ENCODE assay signal across 8 cellular contexts in genomic region chr14:77040995-77041744, GRCh38. TPM values are rescaled to one million over a fixed set of nuclear protein-coding genes. Genes with fewer than 3 reads are reported as not detected.
A peak's percentile ranks its signal among the peaks of the same experiment; 100 is the strongest.
DNase-seq lines count a peak whose midpoint lies in the region; TF ChIP-seq lines count a peak whose summit lies in the region.

No MANE protein-coding gene starts in this region.

- peak overlapping the region; percentile 97 for H3K27ac ChIP-seq in RWPE1
- H3K27ac ChIP-seq in dorsolateral prefrontal cortex = peak overlapping the region; percentile 82 to 100 (median 98)

- H3K36me3 ChIP-seq in neuron (ENCODE audit: insufficient read depth, low read length) = no peaks in the 10 kb centered on the region

- H3K27me3 ChIP-seq in dorsolateral prefrontal cortex (no peaks in the 10 kb centered on the region), neuron (ENCODE audit: insufficient read depth, low read length) (no peaks in the 10 kb centered on the region)

- no peaks in the 10 kb centered on the region for H3K9me3 ChIP-seq in neuron (ENCODE audit: low read length)

- POLR2A ChIA-PET in RWPE1 (lab: Yijun Ruan, JAX; ENCODE audit: low non-redundant PET) = no interaction called here

- TF ChIP-seq CTCF in RWPE1 (conservative IDR thresholded peaks at IDR 0.05; ENCODE audit: low read depth) = no peak
- TF ChIP-seq CTCF in dorsolateral prefrontal cortex (IDR thresholded peaks at IDR 0.05 in 54 of 56, conservative IDR thresholded peaks at IDR 0.05 in 2 of 56; ENCODE audit: low read depth in 1 of 56, partially characterized antibody in 56 of 56) = no peak

- CTCF ChIA-PET in RWPE1 (lab: Yijun Ruan, JAX) = interaction anchor here (0.6 to 1.9 kb wide), 3 partner anchors 8 to 128 kb away, joined by 3 to 11 read pairs (median 4); no protein-coding TSS in a partner anchor

- H3K4me1 ChIP-seq in neuron (ENCODE audit: insufficient read depth, low read length) = peaks cover 91% of the 10 kb centered on the region

- H3K4me3 ChIP-seq in dorsolateral prefrontal cortex = peak overlapping the region in 43 of 59 donors; percentile 20 to 63 (median 46)
- H3K4me3 ChIP-seq in neuron (ENCODE audit: low read length) = peak overlapping the region; percentile 29

- H2AFZ ChIP-seq in neuron (ENCODE audit: low read depth, low read length) = peak overlapping the region; percentile 1

- intact Hi-C loops in dorsolateral prefrontal cortex (cut with DNase I) = loop anchor here (1.0 to 5.0 kb wide), 3 partner anchors 13 to 123 kb away; partner anchors contain the start of gene IRF2BPL (in 2 of the 2)

- peak; percentile 70 for DNase-seq in NCI-H1436 (lab: John Stamatoyannopoulos, UW)
- DNase-seq in NCI-H1436 treated with DMSO at 0.1 percent for 48 hours (lab: John Stamatoyannopoulos, UW) = no peak
- DNase-seq in RWPE1 (ENCODE audit: low spot score) = no peak
- DNase-seq in dorsolateral prefrontal cortex = peak in 1 of 10 donors; percentile 26
- no peak for DNase-seq in NOMO-1 (lab: John Stamatoyannopoulos, UW; ENCODE audit: unreplicated experiment in 2 of 2)
- no peak for DNase-seq in NCI-H226
- no peak for DNase-seq in NAMALWA (ENCODE audit: low spot score)

RNA-seq across cellular contexts. Expression of gene IRF2BPL, which starts 12.7 kb away (rescaled TPM):
- total RNA-seq in dorsolateral prefrontal cortex = 10 to 100 TPM; 30.1 to 62.8 (median 41.3) TPM

RNA-seq across cellular contexts. Expression of gene CIPC, which starts 56.9 kb away (rescaled TPM):
- 100 to 1,000 TPM in 30 of 120 experiments, 10 to 100 TPM in 90; 63.6 to 149 (median 93.0) TPM for total RNA-seq in dorsolateral prefrontal cortex
